In genomic region chr18:65206551-65207260, GRCh38 we compare ENCODE assay signal across 16 cellular contexts.
DNase-seq lines count a peak whose midpoint lies in the region; ATAC-seq, FAIRE-seq and TF ChIP-seq lines count a peak whose summit lies in the region.
"Had no signal": no experiment of that assay in that cellular context is flagged by ENCODE, and none has a peak within 500 bp of the region (broad histone marks: within the 10 kb centered on the region; RNA-seq: fewer than 3 reads in every experiment).

No MANE protein-coding gene starts in this region.

- H3K27ac ChIP-seq in RWPE2 (ENCODE audit: poor library complexity, severe bottlenecking) = no peak overlapping the region
- no peak overlapping the region for H3K27ac ChIP-seq in lower lobe of right lung
- H3K27ac ChIP-seq: SK-N-MC had no signal

- H3K9me3 ChIP-seq in RWPE2 (ENCODE audit: severe bottlenecking) (no peaks in the 10 kb centered on the region), lower lobe of right lung (no peaks in the 10 kb centered on the region)
- H3K9me3 ChIP-seq: HAP-1 had no signal

- no peak for DNase-seq in D721Med (ENCODE audit: insufficient read length, low spot score)
- peak; percentile 25 for DNase-seq in H7
- peak; percentile 27 for DNase-seq in RWPE2 (ENCODE audit: low spot score)
- DNase-seq in lower lobe of right lung = peak; percentile 36
- DNase-seq in NCI-H187 treated with DMSO at 0.1 percent for 48 hours (lab: John Stamatoyannopoulos, UW) = no peak
- DNase-seq in NCI-H446 (lab: John Stamatoyannopoulos, UW) = no peak
- no peak for DNase-seq in activated CD4-positive, alpha-beta T cell treated with anti-CD3 and anti-CD28 coated beads, Interleukin-2, amount 50 U/mL, for 1 hour
- DNase-seq in GM12891 (ENCODE audit: insufficient read length, low spot score) = no peak
- DNase-seq: activated CD4-positive, alpha-beta T cell treated with anti-CD3 and anti-CD28 coated beads, Interleukin-2, amount 50 U/mL, for 48 hours; AML-193; caudate nucleus; effector memory CD8-positive, alpha-beta T cell; IMR-90; NCI-H1092 treated with DMSO at 0.1 percent for 48 hours had no signal

- no peak for TF ChIP-seq CTCF in D721Med (IDR thresholded peaks at IDR 0.05; ENCODE audit: insufficient read depth, missing control alignments)
- peak; percentile 37 for TF ChIP-seq CTCF in RWPE2 (IDR thresholded peaks at IDR 0.05; ENCODE audit: poor library complexity, severe bottlenecking)
- TF ChIP-seq CTCF in lower lobe of right lung (IDR thresholded peaks at IDR 0.05) = no peak

- intact Hi-C loops in lower lobe of right lung (cut with DNase I) = no loop called here

- H3K4me3 ChIP-seq in H7 (ENCODE audit: insufficient read depth, low read depth, low read length) (no peak overlapping the region), RWPE2 (ENCODE audit: severe bottlenecking) (no peak overlapping the region), lower lobe of right lung (no peak overlapping the region)
- H3K4me3 ChIP-seq: HAP-1, SK-N-MC had no signal

- H3K4me1 ChIP-seq in RWPE2 (ENCODE audit: insufficient read depth, poor library complexity, severe bottlenecking) = no peaks in the 10 kb centered on the region
- no peaks in the 10 kb centered on the region for H3K4me1 ChIP-seq in lower lobe of right lung
- H3K4me1 ChIP-seq: HAP-1 had no signal

- TF ChIP-seq POLR2A in GM12891 (IDR thresholded peaks at IDR 0.05; ENCODE audit: low read depth, low read length) = no peak

- FAIRE-seq in D721Med (lab: Jason Lieb, UNC) = peak; percentile 69
- no peak for FAIRE-seq in GM12891 (lab: Jason Lieb, UNC)

- H3K36me3 ChIP-seq in H7 (replicated peaks; ENCODE audit: control insufficient read depth, insufficient read depth, low read length) (no peaks in the 10 kb centered on the region), RWPE2 (ENCODE audit: low read depth) (no peaks in the 10 kb centered on the region), lower lobe of right lung (no peaks in the 10 kb centered on the region)
- H3K36me3 ChIP-seq: HAP-1 had no signal

- H3K27me3 ChIP-seq in H7 (ENCODE audit: control insufficient read depth, insufficient read depth, low read length) (no peaks in the 10 kb centered on the region), RWPE2 (ENCODE audit: insufficient read depth, poor library complexity, severe bottlenecking) (no peaks in the 10 kb centered on the region), lower lobe of right lung (ENCODE audit: low read depth) (no peaks in the 10 kb centered on the region)

- 0 out of 3 replicates have a peak, but pooled peaks have one; percentile 23 for ATAC-seq in RWPE2 (ENCODE audit: low read depth)
- ATAC-seq in lower lobe of right lung = peak in 1 of 2 donors; percentile 25
- ATAC-seq: effector memory CD8-positive, alpha-beta T cell had no signal

TF ChIP-seq in GM12891, 5 proteins besides CTCF, POLR2A, EP300 and RAD21:
- TF ChIP-seq SPI1 (IDR thresholded peaks at IDR 0.05; ENCODE audit: low read depth, low read length) (no peak), PAX5 (IDR thresholded peaks at IDR 0.05; ENCODE audit: insufficient read depth, low read length, severe bottlenecking) (no peak), POU2F2 (IDR thresholded peaks at IDR 0.05; ENCODE audit: low read depth, low read length) (no peak), TAF1 (IDR thresholded peaks at IDR 0.05; ENCODE audit: low read depth, low read length) (no peak), POLR2AphosphoS5 (IDR thresholded peaks at IDR 0.05; ENCODE audit: low read depth, low read length) (no peak)

Comparison
In these comparisons a context has a peak if more than half of its experiments do, and no peak if none do; other contexts are left out.
1. DNase-seq: peak in H7 (single experiment), RWPE2 (single experiment) and lower lobe of right lung (single experiment); none in D721Med (single experiment), NCI-H187 treated with DMSO at 0.1 percent for 48 hours (single experiment), NCI-H446 (0 of 2), activated CD4-positive, alpha-beta T cell treated with anti-CD3 and anti-CD28 coated beads, Interleukin-2, amount 50 U/mL, for 1 hour (single experiment) and GM12891 (single experiment).